ENCODE assay signal across 8 cellular contexts in genomic region chr19:50414850-50415660, GRCh38. TPM values are rescaled to one million over a fixed set of nuclear protein-coding genes. Genes with fewer than 3 reads are reported as not detected.
DNase-seq lines count a peak whose midpoint lies in the region; ATAC-seq and TF ChIP-seq lines count a peak whose summit lies in the region.

No MANE protein-coding gene starts in this region.

- no peak overlapping the region for H3K27ac ChIP-seq in GM23248
- H3K27ac ChIP-seq in naive thymus-derived CD4-positive, alpha-beta T cell (ENCODE audit: low read depth, low read length), result no peak overlapping the region

- 0 out of 2 replicates have a peak overlapping the region, but pooled peaks have one; percentile 45 for H2AFZ ChIP-seq in GM23248

- no peaks in the 10 kb centered on the region for H3K9me3 ChIP-seq in GM23248 (ENCODE audit: low read depth)
- no peaks in the 10 kb centered on the region for H3K9me3 ChIP-seq in naive thymus-derived CD4-positive, alpha-beta T cell (ENCODE audit: control insufficient read depth in 2 of 3, low read length in 3 of 3)

- in situ Hi-C loops in GM23248 (cut with MboI), result no loop called here

- no peaks in the 10 kb centered on the region for H3K36me3 ChIP-seq in GM23248 (ENCODE audit: low read depth)
- H3K36me3 ChIP-seq in naive thymus-derived CD4-positive, alpha-beta T cell (ENCODE audit: control insufficient read depth in 2 of 3, insufficient read depth in 3 of 3, low read length in 3 of 3), result peaks cover 0 to 7% (median 0%) of the 10 kb centered on the region in 3 experiments

- peaks cover 17% of the 10 kb centered on the region for H3K27me3 ChIP-seq in GM23248 (replicated peaks; ENCODE audit: insufficient read depth)
- H3K27me3 ChIP-seq in naive thymus-derived CD4-positive, alpha-beta T cell (ENCODE audit: control insufficient read depth in 2 of 2, insufficient read depth in 2 of 2, low read length in 2 of 2), result no peaks in the 10 kb centered on the region

- peaks cover 0 to 3% (median 0%) of the 10 kb centered on the region in 11 donors for H3K9me3 Mint-ChIP-seq in naive thymus-derived CD4-positive, alpha-beta T cell

- POLR2A ChIA-PET in naive thymus-derived CD4-positive, alpha-beta T cell (lab: Charles Lee), result interaction anchor here (2.7 kb wide), 1 partner anchor 58 kb away, joined by 13 read pairs; no protein-coding TSS in a partner anchor

- intact Hi-C loops in naive thymus-derived CD4-positive, alpha-beta T cell (cut with micrococcal nuclease), result loop anchor here (1.0 to 5.0 kb wide), 4 partner anchors 30 to 58 kb away; partner anchors contain the start of gene POLD1 (in 1 of the 2)

- no peaks in the 10 kb centered on the region for H3K4me1 ChIP-seq in GM23248 (ENCODE audit: insufficient read depth)
- no peaks in the 10 kb centered on the region for H3K4me1 ChIP-seq in naive thymus-derived CD4-positive, alpha-beta T cell (ENCODE audit: control insufficient read depth in 2 of 2, insufficient read depth in 2 of 2, low read length in 2 of 2)

- no peaks in the 10 kb centered on the region for H3F3A ChIP-seq in GM23248 (ENCODE audit: insufficient read depth)

- H3K9ac ChIP-seq in GM23248, result no peak overlapping the region

- DNase-seq in COLO829 (ENCODE audit: low spot score) (peak; percentile 70), GM23248 (peak; percentile 83), NCI-H69 (lab: John Stamatoyannopoulos, UW) (peak; percentile 31), epithelial cell of esophagus (ENCODE audit: low read depth) (peak; percentile 64), NCI-H345 (lab: John Stamatoyannopoulos, UW) (no peak)
- DNase-seq in activated CD8-positive, alpha-beta memory T cell treated with anti-CD3 and anti-CD28 coated beads, Interleukin-2, amount 50 U/mL, for 4 hours, result peak; percentile 80
- peak; percentile 45 to 79 (median 66) for DNase-seq in naive thymus-derived CD4-positive, alpha-beta T cell
- DNase-seq in stimulated activated naive CD4-positive, alpha-beta T cell treated with Interleukin-2 at 50 U/mL for 16 hours (lab: John Stamatoyannopoulos, UW), result peak; percentile 66

- no peak overlapping the region for H3K4me2 ChIP-seq in GM23248 (ENCODE audit: unreplicated experiment)

- peaks cover 8 to 15% (median 9%) of the 10 kb centered on the region in 7 donors for H3K4me1 Mint-ChIP-seq in naive thymus-derived CD4-positive, alpha-beta T cell

- H3K4me3 ChIP-seq in GM23248, result no peak overlapping the region
- no peak overlapping the region for H3K4me3 ChIP-seq in epithelial cell of esophagus (ENCODE audit: low read length)
- no peak overlapping the region for H3K4me3 ChIP-seq in naive thymus-derived CD4-positive, alpha-beta T cell (ENCODE audit: low read length)

- H3K4me3 Mint-ChIP-seq in naive thymus-derived CD4-positive, alpha-beta T cell, result no peak overlapping the region

- no peaks in the 10 kb centered on the region for H4K20me1 ChIP-seq in GM23248 (ENCODE audit: insufficient read depth)

- peak; percentile 74 for TF ChIP-seq CTCF in epithelial cell of esophagus (IDR thresholded peaks at IDR 0.05; ENCODE audit: insufficient read depth, low read depth, low read length, missing control alignments)

- ATAC-seq in naive thymus-derived CD4-positive, alpha-beta T cell, result peak; percentile 85

- CTCF ChIA-PET in naive thymus-derived CD4-positive, alpha-beta T cell (lab: Charles Lee), result interaction anchor here (1.0 to 1.4 kb wide), 3 partner anchors 13 to 58 kb away, joined by 4 to 5 read pairs (median 5); no protein-coding TSS in a partner anchor

- peaks cover 8 to 17% (median 11%) of the 10 kb centered on the region in 5 donors for H3K27me3 Mint-ChIP-seq in naive thymus-derived CD4-positive, alpha-beta T cell

- no peaks in the 10 kb centered on the region for H3K9me2 ChIP-seq in GM23248 (ENCODE audit: insufficient read depth)

- WGBS in GM23248 (ENCODE audit: low coverage in 1 of 2, low lambda C conversion rate in 2 of 2, missing lambda C conversion rate in 2 of 2), 2 experiments, result 50 to 59% methylated on average over 33 of the region's 39 CpGs

- H3K79me2 ChIP-seq in GM23248 (ENCODE audit: insufficient read depth), result no peaks in the 10 kb centered on the region

- H3K36me3 Mint-ChIP-seq in naive thymus-derived CD4-positive, alpha-beta T cell, result peaks cover 0 to 11% (median 7%) of the 10 kb centered on the region in 5 donors

- H3K27ac Mint-ChIP-seq in naive thymus-derived CD4-positive, alpha-beta T cell, result no peak overlapping the region

RNA-seq across cellular contexts. Expression of gene SPIB, which starts 3.7 kb away (rescaled TPM):
- total RNA-seq in GM23248 (2014; rRNA removed; shearing (Covaris generic)), result not detected in 2 replicates
- not detected in 2 replicates for polyA plus RNA-seq in GM23248 (2016; fragmentation: Nextera tagmentation; extraction: Ambion mirVana)
- total RNA-seq in naive thymus-derived CD4-positive, alpha-beta T cell, result 1 to 10 TPM in 3 of 5 experiments, under 1 TPM in 2; 0.73 to 7.5 (median 1.5) TPM
- polyA plus RNA-seq in naive thymus-derived CD4-positive, alpha-beta T cell, result under 1 TPM; 0.19 to 0.46 TPM

RNA-seq across cellular contexts. Expression of gene MYBPC2, which starts 17.6 kb away (rescaled TPM):
- not detected in 2 replicates for total RNA-seq in GM23248 (2014; rRNA removed; shearing (Covaris generic))
- polyA plus RNA-seq in GM23248 (2016; fragmentation: Nextera tagmentation; extraction: Ambion mirVana), result not detected in 2 replicates
- total RNA-seq in naive thymus-derived CD4-positive, alpha-beta T cell, result under 1 TPM in 2 of 5 experiments, not detected in 3; 0.39 to 0.92 TPM
- not detected for polyA plus RNA-seq in naive thymus-derived CD4-positive, alpha-beta T cell

RNA-seq across cellular contexts. Expression of gene POLD1, which starts 30.9 kb away (rescaled TPM):
- 15.6 and 18.3 TPM in 2 replicates for total RNA-seq in GM23248 (2014; rRNA removed; shearing (Covaris generic))
- 12.6 and 13.7 TPM in 2 replicates for polyA plus RNA-seq in GM23248 (2016; fragmentation: Nextera tagmentation; extraction: Ambion mirVana)
- total RNA-seq in naive thymus-derived CD4-positive, alpha-beta T cell, result 100 to 1,000 TPM in 1 of 5 experiments, 10 to 100 TPM in 4; 26.0 to 110 (median 40.8) TPM
- 10 to 100 TPM; 30.5 to 44.3 TPM for polyA plus RNA-seq in naive thymus-derived CD4-positive, alpha-beta T cell

RNA-seq across cellular contexts. Expression of gene NR1H2, which starts 38.8 kb away (rescaled TPM):
- total RNA-seq in GM23248 (2014; rRNA removed; shearing (Covaris generic)), result 96.6 and 140 TPM in 2 replicates
- polyA plus RNA-seq in GM23248 (2016; fragmentation: Nextera tagmentation; extraction: Ambion mirVana), result 102 and 109 TPM in 2 replicates
- total RNA-seq in naive thymus-derived CD4-positive, alpha-beta T cell, result 100 to 1,000 TPM in 4 of 5 experiments, 10 to 100 TPM in 1; 66.6 to 284 (median 114) TPM
- polyA plus RNA-seq in naive thymus-derived CD4-positive, alpha-beta T cell, result 100 to 1,000 TPM in 1 of 2 donors, 10 to 100 TPM in 1; 82.7 to 128 TPM

RNA-seq across cellular contexts. Expression of gene NAPSA, which starts 49.6 kb away (rescaled TPM):
- total RNA-seq in GM23248 (2014; rRNA removed; shearing (Covaris generic)), result 0.32 and 0.51 TPM in 2 replicates
- polyA plus RNA-seq in GM23248 (2016; fragmentation: Nextera tagmentation; extraction: Ambion mirVana), result 0.15 and 0.38 TPM in 2 replicates
- total RNA-seq in naive thymus-derived CD4-positive, alpha-beta T cell, result 1 to 10 TPM in 4 of 5 experiments, under 1 TPM in 1; 0.72 to 8.2 (median 4.5) TPM
- polyA plus RNA-seq in naive thymus-derived CD4-positive, alpha-beta T cell, result 1 to 10 TPM; 1.2 to 1.6 TPM
